Comparison of ENCODE assay signal across 34 cellular contexts in the genomic region with DNA sequence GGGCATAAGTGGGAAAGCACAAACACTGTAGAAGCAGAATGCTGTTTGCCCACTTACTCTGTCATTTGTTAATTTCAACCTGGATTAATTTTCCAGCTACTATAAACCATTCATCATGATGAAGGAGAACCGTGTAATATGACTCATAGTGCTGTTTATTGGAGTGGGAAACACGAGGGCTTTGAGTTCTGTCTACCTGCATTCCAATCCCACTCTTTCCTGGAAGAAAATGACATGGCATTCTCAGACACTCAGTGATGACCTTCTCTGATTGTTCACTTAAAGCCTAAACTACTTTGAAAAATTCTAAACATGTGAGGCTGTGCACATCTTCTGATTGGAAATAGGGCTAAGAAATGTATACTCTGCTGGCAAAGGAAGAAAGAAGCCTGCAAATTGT.
"Had no signal": no experiment of that assay in that cellular context is flagged by ENCODE, and none has a peak within 500 bp of the region (broad histone marks: within the 10 kb centered on the region; RNA-seq: fewer than 3 reads in every experiment).

No MANE protein-coding gene starts in this region.

- H3K4me1 ChIP-seq: adrenal gland, heart left ventricle, left lung, lower lobe of right lung, right lobe of liver, testis, transverse colon, uterus had no signal

- H3K27ac ChIP-seq: adrenal gland, brain microvascular endothelial cell, epithelial cell of prostate, gastroesophageal sphincter, heart left ventricle, left lung, lower lobe of right lung, neutrophil, right lobe of liver, skin epidermis, testis, transverse colon, uterus, VCaP had no signal

- H3K27me3 ChIP-seq: adrenal gland, brain microvascular endothelial cell, gastroesophageal sphincter, heart left ventricle, left lung, neutrophil, right lobe of liver, testis, transverse colon, uterus had no signal

- DNase-seq: activated CD4-positive, alpha-beta memory T cell treated with anti-CD3 and anti-CD28 coated beads for 36 hours; activated CD4-positive, alpha-beta T cell treated with anti-CD3 and anti-CD28 coated beads for 4 hours; activated CD8-positive, alpha-beta memory T cell treated with anti-CD3 and anti-CD28 coated beads, Interleukin-2, amount 50 U/mL, for 4 hours; activated effector memory CD4-positive, alpha-beta T cell treated with anti-CD3 and anti-CD28 coated beads, Interleukin-2, amount 50 U/mL, for 16 hours; activated naive CD4-positive, alpha-beta T cell treated with anti-CD3 and anti-CD28 coated beads for 36 hours; activated naive CD8-positive, alpha-beta T cell treated with anti-CD3 and anti-CD28 coated beads for 36 hours; activated T-cell treated with anti-CD3 and anti-CD28 coated beads, Interleukin-2, amount 50 U/mL, for 1 hour; adrenal gland; aorta; brain microvascular endothelial cell; dermis blood vessel endothelial cell; effector CD4-positive, alpha-beta T cell; heart left ventricle; hypothalamus; immature natural killer cell; kidney; left lung; lower lobe of right lung; mucosa of descending colon; right lobe of liver; stimulated activated CD4-positive, alpha-beta T cell treated with anti-CD3 and anti-CD28 coated beads, Interleukin-12 subunit alpha, Interleukin-12 subunit beta, amount 100 ng/mL, for 4 hours; stimulated activated CD4-positive, alpha-beta T cell treated with anti-CD3 and anti-CD28 coated beads, Interleukin-4, amount 100 ng/mL, for 1 hour; stimulated activated naive CD8-positive, alpha-beta T cell treated with anti-CD3 and anti-CD28 coated beads, Interleukin-15, Interleukin-2, amounts not matched to agents 100 U/mL and 50 U/mL, for 24 hours; T-helper 9 cell; testis; transverse colon; uterus had no signal

- H3K9me3 ChIP-seq: adrenal gland, gastroesophageal sphincter, heart left ventricle, left lung, lower lobe of right lung, mucosa of descending colon, neutrophil, right lobe of liver, testis, transverse colon, uterus had no signal

- H3K4me3 ChIP-seq: adrenal gland, gastroesophageal sphincter, heart left ventricle, left lung, lower lobe of right lung, mucosa of descending colon, right lobe of liver, skin epidermis, testis, transverse colon, uterus had no signal

- H3K36me3 ChIP-seq: adrenal gland, brain microvascular endothelial cell, gastroesophageal sphincter, heart left ventricle, left lung, lower lobe of right lung, neutrophil, right lobe of liver, transverse colon, uterus had no signal

- ATAC-seq: gastroesophageal sphincter; heart left ventricle; left lung; lower lobe of right lung; mucosa of descending colon; right lobe of liver; stimulated activated naive CD8-positive, alpha-beta T cell treated with anti-CD3 and anti-CD28 coated beads, Interleukin-15, Interleukin-2, amounts not matched to agents 100 U/mL and 50 U/mL, for 24 hours had no signal

- FAIRE-seq: colon, kidney, TTC549 had no signal
